ENCODE assay signal across 29 cellular contexts in genomic region chr4:88147799-88148217, GRCh38. TPM values are rescaled to one million over a fixed set of nuclear protein-coding genes. Genes with fewer than 3 reads are reported as not detected.
DNase-seq lines count a peak whose midpoint lies in the region; ATAC-seq and TF ChIP-seq lines count a peak whose summit lies in the region.
"Had no signal": no experiment of that assay in that cellular context is flagged by ENCODE, and none has a peak within 500 bp of the region (broad histone marks: within the 10 kb centered on the region; RNA-seq: fewer than 3 reads in every experiment).

No MANE protein-coding gene starts in this region.

- no CpG with 5 or more reads among the region's 4 CpGs for WGBS in IMR-90 (ENCODE audit: extremely low coverage in 2 of 2, insufficient read length in 1 of 2), 2 experiments

- H3K4me3 ChIP-seq in Caco-2 (ENCODE audit: low read depth, low read length) (no peak overlapping the region), IMR-90 (ENCODE audit: insufficient read depth, low read depth, low read length) (no peak overlapping the region), fibroblast of villous mesenchyme (ENCODE audit: low read depth, low read length) (no peak overlapping the region)
- H3K4me3 ChIP-seq: lower lobe of right lung, ovary had no signal

- no peak for TF ChIP-seq RAD21 in IMR-90 (IDR thresholded peaks at IDR 0.05; ENCODE audit: low read length)

- intact Hi-C loops in Caco-2 (cut with micrococcal nuclease; ENCODE audit: unreplicated experiment), result loop anchor here (1.0 kb wide), 1 partner anchor 10 kb away; the partner anchor contains the start of gene ABCG2
- intact Hi-C loops in IMR-90 (cut with micrococcal nuclease), result no loop called here
- intact Hi-C loops in activated T-helper 2 cell treated with anti-CD3 and anti-CD28 coated beads, Interferon-gamma antibody, Interleukin-2, Interleukin-4, amounts not matched to agents 10 μg/mL and 5 μg/mL and 100 μg/mL, durations not matched to agents 14 hours and 24 hours and 36 hours (cut with micrococcal nuclease), result no loop called here

- H3K27me3 ChIP-seq in Caco-2 (replicated peaks; ENCODE audit: control insufficient read depth, insufficient read depth, low read length), result no peaks in the 10 kb centered on the region
- no peaks in the 10 kb centered on the region; the same call in 1 of the 2 replicates for H3K27me3 ChIP-seq in IMR-90 (ENCODE audit: control insufficient read depth, insufficient read depth, low read length)
- H3K27me3 ChIP-seq: ovary had no signal

- H3K27ac Mint-ChIP-seq in Caco-2 (ENCODE audit: unreplicated experiment) (peak overlapping the region; percentile 66), nephron progenitor cell (peak overlapping the region; percentile 38)
- H3K27ac Mint-ChIP-seq in activated T-helper 2 cell treated with anti-CD3 and anti-CD28 coated beads, Interferon-gamma antibody, Interleukin-2, Interleukin-4, amounts not matched to agents 10 μg/mL and 5 μg/mL and 100 μg/mL, durations not matched to agents 14 hours and 24 hours and 36 hours, result no peak overlapping the region
- H3K27ac Mint-ChIP-seq: activated CD4-positive, alpha-beta T cell treated with anti-CD3 and anti-CD28 coated beads, Interleukin-2, amount 10 ng/mL, durations not matched to agents 7 days and 5 days; activated naive CD8-positive, alpha-beta T cell; CD8-positive, alpha-beta T cell; effector memory CD8-positive, alpha-beta T cell; T-cell had no signal

- H2AK5ac ChIP-seq in IMR-90 (ENCODE audit: low read depth, low read length), result peak overlapping the region; percentile 23; the same call in 1 of the 2 replicates

- H3K9me3 ChIP-seq in Caco-2, result no peaks in the 10 kb centered on the region
- H3K9me3 ChIP-seq in IMR-90 (ENCODE audit: control insufficient read depth, insufficient read depth, low read length), result no peaks in the 10 kb centered on the region
- H3K9me3 ChIP-seq: BE2C, lower lobe of right lung, ovary had no signal

- ATAC-seq in IMR-90 (ENCODE audit: low read depth), result no peak; the same call in 1 of the 2 replicates
- ATAC-seq: CD8-positive, alpha-beta T cell; effector memory CD8-positive, alpha-beta T cell; lower lobe of right lung; stimulated activated naive CD8-positive, alpha-beta T cell treated with anti-CD3 and anti-CD28 coated beads, Interleukin-15, Interleukin-2, amounts not matched to agents 100 U/mL and 50 U/mL, for 24 hours; T-cell had no signal

- dilution Hi-C loops in IMR-90 (cut with HindIII; ENCODE audit: low sequenced_read_pairs, unreplicated experiment), result no loop called here

- H3K36me3 Mint-ChIP-seq in Caco-2 (ENCODE audit: insufficient read depth, unreplicated experiment) (peaks cover 14% of the 10 kb centered on the region), nephron progenitor cell (ENCODE audit: low read depth) (no peaks in the 10 kb centered on the region)
- no peaks in the 10 kb centered on the region for H3K36me3 Mint-ChIP-seq in activated T-helper 2 cell treated with anti-CD3 and anti-CD28 coated beads, Interferon-gamma antibody, Interleukin-2, Interleukin-4, amounts not matched to agents 10 μg/mL and 5 μg/mL and 100 μg/mL, durations not matched to agents 14 hours and 24 hours and 36 hours (ENCODE audit: low read depth)
- H3K36me3 Mint-ChIP-seq: activated naive CD8-positive, alpha-beta T cell; CD8-positive, alpha-beta T cell; T-cell had no signal

- no peaks in the 10 kb centered on the region for H3K9me1 ChIP-seq in IMR-90 (ENCODE audit: insufficient read depth, low read length)

- H2BK20ac ChIP-seq in IMR-90 (ENCODE audit: low read depth, low read length), result peak overlapping the region; percentile 3; the same call in 1 of the 2 replicates

- CTCF ChIA-PET in Caco-2 (lab: Charles Lee) (interaction anchor here (0.6 to 1.6 kb wide), 4 partner anchors 40 to 295 kb away, joined by 3 to 4 read pairs (median 4); partner anchors contain the start of gene PPM1K), IMR-90 (lab: Yijun Ruan, JAX) (no interaction called here)

- H3K79me1 ChIP-seq in IMR-90 (ENCODE audit: low read depth in 1 of 2, low read length in 2 of 2), result no peaks in the 10 kb centered on the region

- H2AK9ac ChIP-seq in IMR-90 (replicated peaks; ENCODE audit: low read depth, low read length, poor library complexity), result no peak overlapping the region

- H2BK120ac ChIP-seq in IMR-90 (ENCODE audit: low read depth, low read length), result peak overlapping the region; percentile 62; the same call in 1 of the 2 replicates

- no peak overlapping the region for H4K8ac ChIP-seq in IMR-90 (ENCODE audit: low read depth in 2 of 2, low read length in 2 of 2)

- no peak overlapping the region for H4K5ac ChIP-seq in IMR-90 (ENCODE audit: low read depth, low read length)

- H4K91ac ChIP-seq in IMR-90 (ENCODE audit: insufficient read depth, low read depth, low read length), result peak overlapping the region; percentile 47

- 0 out of 2 replicates have a peak overlapping the region, but pooled peaks have one; percentile 26 for H3K14ac ChIP-seq in IMR-90 (replicated peaks; ENCODE audit: low read depth, low read length)

- peak overlapping the region; percentile 47; the same call in 1 of the 3 replicates for H2BK15ac ChIP-seq in IMR-90 (ENCODE audit: low read depth, low read length)

- DNase-seq in Caco-2 (peak; percentile 66 to 83), IMR-90 (no peak), fibroblast of villous mesenchyme (ENCODE audit: low read depth) (peak; percentile 22), nephron progenitor cell (no peak), NCI-H2171 (lab: John Stamatoyannopoulos, UW) (no peak), HCEC 1CT (no peak)
- no peak for DNase-seq in activated T-helper 2 cell treated with anti-CD3 and anti-CD28 coated beads, Interferon-gamma antibody, Interleukin-2, Interleukin-4, amounts not matched to agents 10 μg/mL and 5 μg/mL and 100 μg/mL, durations not matched to agents 14 hours and 24 hours and 36 hours (ENCODE audit: low spot score)
- DNase-seq: ACHN; activated CD4-positive, alpha-beta T cell treated with anti-CD3 and anti-CD28 coated beads, Interleukin-2, amount 10 ng/mL, durations not matched to agents 7 days and 5 days; activated effector memory CD4-positive, alpha-beta T cell treated with anti-CD3 and anti-CD28 coated beads, Interleukin-2, amount 50 U/mL, for 16 hours; aorta; BE2C; CD8-positive, alpha-beta T cell; cortex of kidney; effector memory CD8-positive, alpha-beta T cell; Kasumi-1; kidney glomerular epithelial cell; lower lobe of right lung; NCI-H1436; NCI-H2081 treated with DMSO at 0.1 percent for 48 hours; NCI-H446; NCI-H774; ovary; stimulated activated CD4-positive, alpha-beta T cell treated with anti-CD3 and anti-CD28 coated beads, Interleukin-1b, Interleukin-23, amount 100 ng/mL, for 48 hours; stimulated activated naive CD8-positive, alpha-beta T cell treated with anti-CD3 and anti-CD28 coated beads, Interleukin-15, Interleukin-2, amounts not matched to agents 100 U/mL and 50 U/mL, for 24 hours; T-cell had no signal

- no peak overlapping the region for H3K4ac ChIP-seq in IMR-90 (ENCODE audit: low read depth, low read length)

- H3K36me3 ChIP-seq in Caco-2 (ENCODE audit: control insufficient read depth, insufficient read depth, low read length) (no peaks in the 10 kb centered on the region), IMR-90 (ENCODE audit: control insufficient read depth, insufficient read depth, low read length) (no peaks in the 10 kb centered on the region)
- H3K36me3 ChIP-seq: BE2C, lower lobe of right lung, ovary had no signal

- H3K27me3 Mint-ChIP-seq in Caco-2 (ENCODE audit: insufficient read depth, unreplicated experiment) (no peaks in the 10 kb centered on the region), nephron progenitor cell (ENCODE audit: low read depth, poor library complexity) (peaks cover 8% of the 10 kb centered on the region)
- peaks cover 10% of the 10 kb centered on the region for H3K27me3 Mint-ChIP-seq in activated T-helper 2 cell treated with anti-CD3 and anti-CD28 coated beads, Interferon-gamma antibody, Interleukin-2, Interleukin-4, amounts not matched to agents 10 μg/mL and 5 μg/mL and 100 μg/mL, durations not matched to agents 14 hours and 24 hours and 36 hours (ENCODE audit: low read depth)
- H3K27me3 Mint-ChIP-seq: T-cell had no signal

- H3K4me1 Mint-ChIP-seq in Caco-2 (ENCODE audit: low read depth, unreplicated experiment), result peaks cover 56% of the 10 kb centered on the region
- H3K4me1 Mint-ChIP-seq in nephron progenitor cell, result peaks cover 7% of the 10 kb centered on the region
- H3K4me1 Mint-ChIP-seq in activated T-helper 2 cell treated with anti-CD3 and anti-CD28 coated beads, Interferon-gamma antibody, Interleukin-2, Interleukin-4, amounts not matched to agents 10 μg/mL and 5 μg/mL and 100 μg/mL, durations not matched to agents 14 hours and 24 hours and 36 hours (ENCODE audit: low read depth), result no peaks in the 10 kb centered on the region
- H3K4me1 Mint-ChIP-seq: activated CD4-positive, alpha-beta T cell treated with anti-CD3 and anti-CD28 coated beads, Interleukin-2, amount 10 ng/mL, durations not matched to agents 7 days and 5 days; T-cell had no signal

- no peak overlapping the region for H2BK5ac ChIP-seq in IMR-90 (ENCODE audit: low read depth, low read length, poor library complexity, severe bottlenecking)

- H3K4me2 ChIP-seq in IMR-90 (ENCODE audit: low read depth, low read length), result no peak overlapping the region

- H3K9ac ChIP-seq in IMR-90 (ENCODE audit: low read depth, low read length), result no peak overlapping the region

- in situ Hi-C loops in IMR-90 (cut with MboI; ENCODE audit: low sequenced_read_pairs), result no loop called here

- H3K56ac ChIP-seq in IMR-90 (ENCODE audit: extremely low read depth, insufficient read depth, low read length), result no peak overlapping the region

- H2AFZ ChIP-seq in IMR-90 (replicated peaks; ENCODE audit: low read length, poor library complexity), result peak overlapping the region; percentile 59

- H3K4me1 ChIP-seq in Caco-2 (peaks cover 69% of the 10 kb centered on the region), IMR-90 (ENCODE audit: control insufficient read depth, insufficient read depth, low read length) (peaks cover 8% of the 10 kb centered on the region)
- H3K4me1 ChIP-seq: BE2C, lower lobe of right lung had no signal

- H3K23ac ChIP-seq in IMR-90 (ENCODE audit: low read depth, low read length), result no peak overlapping the region

- H3K18ac ChIP-seq in IMR-90 (ENCODE audit: low read depth, low read length), result peak overlapping the region; percentile 7; the same call in 1 of the 2 replicates

- no TSS peak for BruUV-seq in Caco-2 (replicated peaks; lab: Mats Ljungman, UMichigan)
- BruUV-seq in IMR-90 (replicated peaks; lab: Mats Ljungman, UMichigan), result no TSS peak

- TF ChIP-seq CTCF in Caco-2 (IDR thresholded peaks at IDR 0.05; ENCODE audit: insufficient read depth in 1 of 2, low read depth in 1 of 2, low read length in 1 of 2, severe bottlenecking in 1 of 2, unreplicated experiment in 1 of 2), result no peak
- no peak for TF ChIP-seq CTCF in IMR-90 (conservative IDR thresholded peaks at IDR 0.05; ENCODE audit: low read depth, low read length)
- no peak for TF ChIP-seq CTCF in fibroblast of villous mesenchyme (IDR thresholded peaks at IDR 0.05; ENCODE audit: insufficient read depth, low read depth, low read length)
- TF ChIP-seq CTCF in nephron progenitor cell (IDR thresholded peaks at IDR 0.05), result no peak

- H3K27ac ChIP-seq in IMR-90 (ENCODE audit: insufficient read depth, low read length), result no peak overlapping the region
- H3K27ac ChIP-seq: lower lobe of right lung, ovary, RWPE1 had no signal

- no peaks in the 10 kb centered on the region for H4K20me1 ChIP-seq in IMR-90 (ENCODE audit: insufficient read depth, low read length)

- no peaks in the 10 kb centered on the region for H3K9me3 Mint-ChIP-seq in Caco-2 (ENCODE audit: unreplicated experiment)
- H3K9me3 Mint-ChIP-seq in nephron progenitor cell, result no peaks in the 10 kb centered on the region
- no peaks in the 10 kb centered on the region for H3K9me3 Mint-ChIP-seq in activated T-helper 2 cell treated with anti-CD3 and anti-CD28 coated beads, Interferon-gamma antibody, Interleukin-2, Interleukin-4, amounts not matched to agents 10 μg/mL and 5 μg/mL and 100 μg/mL, durations not matched to agents 14 hours and 24 hours and 36 hours
- H3K9me3 Mint-ChIP-seq: activated CD4-positive, alpha-beta T cell treated with anti-CD3 and anti-CD28 coated beads, Interleukin-2, amount 10 ng/mL, durations not matched to agents 7 days and 5 days; CD8-positive, alpha-beta T cell; effector memory CD8-positive, alpha-beta T cell; T-cell had no signal

- H3K4me3 Mint-ChIP-seq in Caco-2 (ENCODE audit: unreplicated experiment), result peak overlapping the region; percentile 26
- H3K4me3 Mint-ChIP-seq in nephron progenitor cell, result no peak overlapping the region
- H3K4me3 Mint-ChIP-seq in activated T-helper 2 cell treated with anti-CD3 and anti-CD28 coated beads, Interferon-gamma antibody, Interleukin-2, Interleukin-4, amounts not matched to agents 10 μg/mL and 5 μg/mL and 100 μg/mL, durations not matched to agents 14 hours and 24 hours and 36 hours (ENCODE audit: low read depth), result no peak overlapping the region
- H3K4me3 Mint-ChIP-seq: activated CD4-positive, alpha-beta T cell treated with anti-CD3 and anti-CD28 coated beads, Interleukin-2, amount 10 ng/mL, durations not matched to agents 7 days and 5 days; activated naive CD8-positive, alpha-beta T cell; CD8-positive, alpha-beta T cell; effector memory CD8-positive, alpha-beta T cell; T-cell had no signal

- no peak for TF ChIP-seq POLR2A in IMR-90 (IDR thresholded peaks at IDR 0.05; ENCODE audit: low read depth, low read length)

- POLR2A ChIA-PET in Caco-2 (lab: Charles Lee) (no interaction called here), IMR-90 (lab: Charles Lee; ENCODE audit: unreplicated experiment) (no interaction called here)

RNA-seq across cellular contexts. Expression of gene ABCG2, which starts 10.6 kb away (rescaled TPM):
- 23.7 and 26.0 TPM in 2 replicates for total RNA-seq in Caco-2 (2022)
- total RNA-seq in IMR-90 (2012; rRNA removed), result 1.1 and 1.4 TPM in 2 replicates
- polyA plus RNA-seq in IMR-90 (2012; rRNA removed), result 0.27 and 0.50 TPM in 2 replicates
- 0.14 and 0.22 TPM in 2 replicates for polyA plus RNA-seq in IMR-90 (2012; cell fraction: cytosol; rRNA removed)
- polyA plus RNA-seq in IMR-90 (2012; cell fraction: nucleus; rRNA removed; ENCODE audit: low replicate concordance), result 0.15 and 0.34 TPM in 2 replicates
- 2.2 and 3.5 TPM in 2 replicates for total RNA-seq in fibroblast of villous mesenchyme
- total RNA-seq in activated T-helper 2 cell treated with anti-CD3 and anti-CD28 coated beads, Interferon-gamma antibody, Interleukin-2, Interleukin-4, amounts not matched to agents 10 μg/mL and 5 μg/mL and 100 μg/mL, durations not matched to agents 14 hours and 24 hours and 36 hours, result 0.48 and 0.89 TPM in 2 replicates
- polyA plus RNA-seq: neural cell had no signal

Comparison
In these comparisons a context has a peak if more than half of its experiments do, and no peak if none do; other contexts are left out.
1. DNase-seq: peak in Caco-2 (2 of 2) and fibroblast of villous mesenchyme (single experiment); none in IMR-90 (single experiment), nephron progenitor cell (single experiment), activated T-helper 2 cell treated with anti-CD3 and anti-CD28 coated beads, Interferon-gamma antibody, Interleukin-2, Interleukin-4, amounts not matched to agents 10 μg/mL and 5 μg/mL and 100 μg/mL, durations not matched to agents 14 hours and 24 hours and 36 hours (single experiment), NCI-H2171 (single experiment) and HCEC 1CT (single experiment).